19 cellular contexts compared by ENCODE assay signal in the genomic region with DNA sequence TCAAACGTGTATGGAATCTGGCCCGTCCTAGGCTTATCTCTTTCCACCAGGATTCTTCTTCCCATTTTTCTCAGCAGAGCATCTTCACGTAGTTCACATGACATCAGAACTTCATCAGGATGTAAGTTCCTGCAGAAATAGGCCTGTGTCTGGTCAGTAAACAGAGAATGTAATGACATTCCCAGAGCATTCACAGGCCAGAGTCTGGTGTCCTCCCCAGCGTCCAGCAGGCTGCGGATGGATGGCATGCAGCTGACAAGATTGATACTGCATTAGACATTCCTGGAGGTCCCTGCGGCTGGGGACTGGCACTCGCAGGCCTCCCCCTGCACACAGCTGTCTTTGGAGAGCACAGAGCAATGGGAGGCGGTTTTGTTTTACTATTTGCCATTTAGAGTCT.
"Had no signal": no experiment of that assay in that cellular context is flagged by ENCODE, and none has a peak within 500 bp of the region (broad histone marks: within the 10 kb centered on the region; RNA-seq: fewer than 3 reads in every experiment).

No MANE protein-coding gene starts in this region.

- H3K9me3 ChIP-seq: pancreas had no signal

- H3K27ac Mint-ChIP-seq: activated CD4-positive, alpha-beta memory T cell treated with anti-CD3 and anti-CD28 coated beads for 36 hours; activated CD4-positive, alpha-beta T cell treated with anti-CD3 and anti-CD28 coated beads for 36 hours; activated naive CD4-positive, alpha-beta T cell treated with anti-CD3 and anti-CD28 coated beads, Interleukin-2, amount 50 U/mL, for 72 hours; activated T-helper 1 cell treated with anti-CD3 and anti-CD28 coated beads, Interleukin-12 subunit alpha, Interleukin-12 subunit beta, Interleukin-2, Interleukin-4 antibody, amounts not matched to agents 30 ng/mL and 10 ng/mL and 1 ng/mL, durations not matched to agents 14 hours and 24 hours and 36 hours; effector memory CD8-positive, alpha-beta T cell; T-helper 2 cell treated with Interferon-gamma antibody and Interleukin-4, amounts not matched to agents 5 μg/mL and 100 μg/mL, for 36 hours had no signal

- H3K4me3 Mint-ChIP-seq: activated CD4-positive, alpha-beta memory T cell treated with anti-CD3 and anti-CD28 coated beads for 36 hours; activated CD4-positive, alpha-beta T cell treated with anti-CD3 and anti-CD28 coated beads for 36 hours; activated T-helper 1 cell treated with anti-CD3 and anti-CD28 coated beads, Interleukin-12 subunit alpha, Interleukin-12 subunit beta, Interleukin-2, Interleukin-4 antibody, amounts not matched to agents 30 ng/mL and 10 ng/mL and 1 ng/mL, durations not matched to agents 14 hours and 24 hours and 36 hours; effector memory CD8-positive, alpha-beta T cell; stimulated activated naive CD8-positive, alpha-beta T cell treated with anti-CD3 and anti-CD28 coated beads, Interleukin-15, amount 100 ng/mL, for 72 hours; T-helper 2 cell treated with Interferon-gamma antibody and Interleukin-4, amounts not matched to agents 5 μg/mL and 100 μg/mL, for 36 hours had no signal

- H3K4me1 ChIP-seq: adrenal gland, lower lobe of right lung, pancreas, suprapubic skin, transverse colon had no signal

- H3K27ac ChIP-seq: adrenal gland, gastrocnemius medialis, heart right ventricle, lower lobe of right lung, pancreas, suprapubic skin, transverse colon had no signal

- H3K4me3 ChIP-seq: adrenal gland, gastrocnemius medialis, heart right ventricle, lower lobe of right lung, pancreas, suprapubic skin, transverse colon had no signal

- DNase-seq: activated CD4-positive, alpha-beta memory T cell treated with anti-CD3 and anti-CD28 coated beads for 36 hours; activated CD4-positive, alpha-beta T cell treated with anti-CD3 and anti-CD28 coated beads for 36 hours; activated gamma-delta T cell treated with Interleukin-2 at 50 U/mL for 16 hours; activated T-cell treated with anti-CD3 and anti-CD28 coated beads for 4 hours; adrenal gland; dermis blood vessel endothelial cell; effector memory CD8-positive, alpha-beta T cell; gastrocnemius medialis; heart right ventricle; lower lobe of right lung; midbrain; pancreas; stimulated activated CD4-positive, alpha-beta T cell treated with anti-CD3 and anti-CD28 coated beads, Interleukin-2, amount 100 ng/mL, for 48 hours; stimulated activated naive CD8-positive, alpha-beta T cell treated with anti-CD3 and anti-CD28 coated beads, Interleukin-15, amount 100 ng/mL, for 72 hours; transverse colon had no signal

- ATAC-seq: activated CD4-positive, alpha-beta T cell treated with anti-CD3 and anti-CD28 coated beads for 36 hours; activated naive CD4-positive, alpha-beta T cell treated with anti-CD3 and anti-CD28 coated beads, Interleukin-2, amount 50 U/mL, for 72 hours; effector memory CD8-positive, alpha-beta T cell; gastrocnemius medialis; pancreas; stimulated activated naive CD8-positive, alpha-beta T cell treated with anti-CD3 and anti-CD28 coated beads, Interleukin-15, amount 100 ng/mL, for 72 hours had no signal

- H3K27me3 Mint-ChIP-seq: activated CD4-positive, alpha-beta memory T cell treated with anti-CD3 and anti-CD28 coated beads for 36 hours; activated CD4-positive, alpha-beta T cell treated with anti-CD3 and anti-CD28 coated beads for 36 hours; effector memory CD8-positive, alpha-beta T cell; stimulated activated naive CD8-positive, alpha-beta T cell treated with anti-CD3 and anti-CD28 coated beads, Interleukin-15, amount 100 ng/mL, for 72 hours had no signal

- H3K27me3 ChIP-seq: adrenal gland, gastrocnemius medialis, heart right ventricle, pancreas, suprapubic skin, transverse colon had no signal

- H3K36me3 ChIP-seq: adrenal gland, gastrocnemius medialis, lower lobe of right lung, pancreas, transverse colon had no signal
